ENCODE assay signal across 8 cellular contexts in genomic region chr1:110829955-110830553, GRCh38.
DNase-seq lines count a peak whose midpoint lies in the region; ATAC-seq and TF ChIP-seq lines count a peak whose summit lies in the region.

No MANE protein-coding gene starts in this region.

- no peaks in the 10 kb centered on the region for H3K4me1 Mint-ChIP-seq in nephron

- H3K27me3 Mint-ChIP-seq in nephron (ENCODE audit: low read depth) = peaks cover 4% of the 10 kb centered on the region

- ATAC-seq in GM18519 (IDR thresholded peaks at IDR 0.05; ENCODE audit: low FRiP score, unreplicated experiment) = no peak

- H3K9me3 Mint-ChIP-seq in nephron = no peaks in the 10 kb centered on the region

- DNase-seq in ELF-1 (ENCODE audit: low read depth, low spot score) (peak; percentile 27), HuH-7 (ENCODE audit: low spot score) (peak; percentile 15), RKO (ENCODE audit: low spot score) (peak; percentile 59), coronary artery (ENCODE audit: low spot score) (no peak)
- DNase-seq in central memory CD4-positive, alpha-beta T cell = peak; percentile 44

- H3K27ac Mint-ChIP-seq in nephron = no peak overlapping the region

- H3K27ac ChIP-seq in 22Rv1 (no peak overlapping the region), coronary artery (no peak overlapping the region)

- H3K4me3 ChIP-seq in coronary artery = no peak overlapping the region

- peak; percentile 91 for TF ChIP-seq CTCF in 22Rv1 (IDR thresholded peaks at IDR 0.05)
- peak; percentile 25 to 54 (median 39) for TF ChIP-seq CTCF in nephron (IDR thresholded peaks at IDR 0.05; ENCODE audit: unreplicated experiment in 3 of 3)
- no peak for TF ChIP-seq CTCF in coronary artery (IDR thresholded peaks at IDR 0.05)

- no peak overlapping the region for H3K4me3 Mint-ChIP-seq in nephron

- no peaks in the 10 kb centered on the region for H3K36me3 Mint-ChIP-seq in nephron (ENCODE audit: low read depth)
